ENCODE assay signal across 31 cellular contexts in the genomic region with DNA sequence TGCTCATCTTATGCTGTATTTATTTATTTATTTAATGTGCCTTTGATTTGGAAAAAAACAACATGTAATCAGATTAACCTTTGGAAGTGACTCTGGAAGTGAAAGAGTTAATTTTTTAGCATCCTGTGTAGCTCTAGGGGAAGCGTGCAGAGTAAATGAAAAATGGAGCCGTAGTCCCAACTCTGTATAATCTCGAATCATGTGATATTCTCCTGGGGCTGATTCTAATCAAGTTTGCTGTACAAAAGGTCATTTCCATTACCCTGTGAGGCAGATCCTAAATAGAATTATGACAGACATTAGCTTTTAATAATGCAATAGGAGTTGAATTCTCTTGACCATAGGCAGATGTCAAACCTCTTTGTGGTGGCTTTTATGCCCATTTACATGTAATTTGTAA.
"Had no signal": no experiment of that assay in that cellular context is flagged by ENCODE, and none has a peak within 500 bp of the region (broad histone marks: within the 10 kb centered on the region; RNA-seq: fewer than 3 reads in every experiment).

No MANE protein-coding gene starts in this region.

- H3K27me3 Mint-ChIP-seq: activated B cell treated with CpG ODN at 0.5 μM for 24 hours; activated CD4-positive, alpha-beta memory T cell treated with anti-CD3 and anti-CD28 coated beads, Interleukin-2, amount 10 ng/mL, durations not matched to agents 7 days and 5 days; activated CD4-positive, alpha-beta T cell treated with anti-CD3 and anti-CD28 coated beads, Interleukin-2, amount 10 ng/mL, durations not matched to agents 7 days and 5 days; activated naive CD8-positive, alpha-beta T cell; activated T-helper 17 cell treated with anti-CD3 and anti-CD28 coated beads, Interleukin-2, amount 50 U/mL, for 72 hours; central memory CD8-positive, alpha-beta T cell; dendritic cell treated with granulocyte-macrophage colony-stimulating factor and Interleukin-4, amounts not matched to agents 40 ng/mL and 50 ng/mL, for 4 days; effector memory CD8-positive, alpha-beta T cell; T-helper 17 cell had no signal

- ATAC-seq: activated CD4-positive, alpha-beta T cell treated with anti-CD3 and anti-CD28 coated beads for 36 hours; activated CD4-positive, CD25-positive, alpha-beta regulatory T cell treated with anti-CD3 and anti-CD28 coated beads, Interleukin-2, amount 50 U/mL, for 24 hours; activated T-cell treated with anti-CD3 and anti-CD28 coated beads, Interleukin-2, amount 50 U/mL, for 4 hours; activated T-helper 17 cell treated with anti-CD3 and anti-CD28 coated beads, Interleukin-2, amount 50 U/mL, for 72 hours; effector memory CD8-positive, alpha-beta T cell; foreskin keratinocyte; gastroesophageal sphincter; T-helper 17 cell had no signal

- H3K4me3 Mint-ChIP-seq: activated B cell treated with CpG ODN at 0.5 μM for 24 hours; activated CD4-positive, alpha-beta memory T cell treated with anti-CD3 and anti-CD28 coated beads, Interleukin-2, amount 10 ng/mL, durations not matched to agents 7 days and 5 days; activated CD4-positive, alpha-beta T cell treated with anti-CD3 and anti-CD28 coated beads for 36 hours; activated CD4-positive, alpha-beta T cell treated with anti-CD3 and anti-CD28 coated beads, Interleukin-2, amount 10 ng/mL, durations not matched to agents 7 days and 5 days; activated naive CD8-positive, alpha-beta T cell; activated T-cell treated with anti-CD3 and anti-CD28 coated beads, Interleukin-2, amount 50 U/mL, for 4 hours; activated T-helper 17 cell treated with anti-CD3 and anti-CD28 coated beads, Interleukin-2, amount 50 U/mL, for 72 hours; central memory CD8-positive, alpha-beta T cell; dendritic cell treated with granulocyte-macrophage colony-stimulating factor and Interleukin-4, amounts not matched to agents 40 ng/mL and 50 ng/mL, for 4 days; effector memory CD8-positive, alpha-beta T cell; T-helper 17 cell; T-helper 2 cell treated with Interferon-gamma antibody and Interleukin-4, amounts not matched to agents 5 μg/mL and 100 μg/mL, for 36 hours had no signal

- H3K27ac ChIP-seq: brain microvascular endothelial cell, coronary artery, esophagus muscularis mucosa, foreskin keratinocyte, gastroesophageal sphincter, WERI-Rb-1 had no signal

- H3K36me3 Mint-ChIP-seq: activated naive CD8-positive, alpha-beta T cell had no signal

- H3K9me3 Mint-ChIP-seq: activated B cell treated with CpG ODN at 0.5 μM for 24 hours; activated CD4-positive, alpha-beta memory T cell treated with anti-CD3 and anti-CD28 coated beads, Interleukin-2, amount 10 ng/mL, durations not matched to agents 7 days and 5 days; activated CD4-positive, alpha-beta T cell treated with anti-CD3 and anti-CD28 coated beads, Interleukin-2, amount 10 ng/mL, durations not matched to agents 7 days and 5 days; activated T-helper 17 cell treated with anti-CD3 and anti-CD28 coated beads, Interleukin-2, amount 50 U/mL, for 72 hours; central memory CD8-positive, alpha-beta T cell; dendritic cell treated with granulocyte-macrophage colony-stimulating factor and Interleukin-4, amounts not matched to agents 40 ng/mL and 50 ng/mL, for 4 days; T-helper 2 cell treated with Interferon-gamma antibody and Interleukin-4, amounts not matched to agents 5 μg/mL and 100 μg/mL, for 36 hours had no signal

- H3K9me3 ChIP-seq: esophagus muscularis mucosa, gastroesophageal sphincter had no signal

- H3K4me1 Mint-ChIP-seq: activated B cell treated with CpG ODN at 0.5 μM for 24 hours; activated CD4-positive, alpha-beta memory T cell treated with anti-CD3 and anti-CD28 coated beads, Interleukin-2, amount 10 ng/mL, durations not matched to agents 7 days and 5 days; activated CD4-positive, alpha-beta T cell treated with anti-CD3 and anti-CD28 coated beads for 36 hours; activated CD4-positive, alpha-beta T cell treated with anti-CD3 and anti-CD28 coated beads, Interleukin-2, amount 10 ng/mL, durations not matched to agents 7 days and 5 days; activated T-helper 17 cell treated with anti-CD3 and anti-CD28 coated beads, Interleukin-2, amount 50 U/mL, for 72 hours; central memory CD8-positive, alpha-beta T cell; T-helper 17 cell had no signal

- H3K4me3 ChIP-seq: coronary artery, esophagus muscularis mucosa, gastroesophageal sphincter had no signal

- DNase-seq: activated B cell treated with CpG ODN at 0.5 μM for 24 hours; activated CD4-positive, alpha-beta memory T cell treated with anti-CD3 and anti-CD28 coated beads, Interleukin-2, amount 10 ng/mL, durations not matched to agents 7 days and 5 days; activated CD4-positive, alpha-beta T cell treated with anti-CD3 and anti-CD28 coated beads for 36 hours; activated CD4-positive, alpha-beta T cell treated with anti-CD3 and anti-CD28 coated beads, Interleukin-2, amount 10 ng/mL, durations not matched to agents 7 days and 5 days; activated CD4-positive, alpha-beta T cell treated with anti-CD3 and anti-CD28 coated beads, Interleukin-2, amount 50 U/mL, for 4 hours; activated effector memory CD4-positive, alpha-beta T cell treated with Interleukin-2 at 50 U/mL for 16 hours; activated gamma-delta T cell treated with Interleukin-2 at 50 U/mL for 16 hours; activated naive CD4-positive, alpha-beta T cell treated with anti-CD3 and anti-CD28 coated beads, Interleukin-2, amount 50 U/mL, for 16 hours; activated naive CD4-positive, alpha-beta T cell treated with Interleukin-2 at 50 U/mL for 16 hours; activated T-cell treated with anti-CD3 and anti-CD28 coated beads, Interleukin-2, amount 50 U/mL, for 4 hours; amniotic stem cell; anterior cingulate cortex; brain microvascular endothelial cell; effector CD4-positive, alpha-beta T cell; effector memory CD8-positive, alpha-beta T cell; erythroblast; foreskin keratinocyte; head of caudate nucleus; T-helper 1 cell; T-helper 17 cell; T1000; WERI-Rb-1 had no signal

- H3K27me3 ChIP-seq: brain microvascular endothelial cell, esophagus muscularis mucosa, foreskin keratinocyte, gastroesophageal sphincter had no signal

- H3K36me3 ChIP-seq: brain microvascular endothelial cell, esophagus muscularis mucosa, gastroesophageal sphincter, WERI-Rb-1 had no signal

- H3K27ac Mint-ChIP-seq: activated B cell treated with CpG ODN at 0.5 μM for 24 hours; activated CD4-positive, alpha-beta memory T cell treated with anti-CD3 and anti-CD28 coated beads, Interleukin-2, amount 10 ng/mL, durations not matched to agents 7 days and 5 days; activated CD4-positive, alpha-beta T cell treated with anti-CD3 and anti-CD28 coated beads for 36 hours; activated CD4-positive, alpha-beta T cell treated with anti-CD3 and anti-CD28 coated beads, Interleukin-2, amount 10 ng/mL, durations not matched to agents 7 days and 5 days; activated naive CD8-positive, alpha-beta T cell; activated T-helper 17 cell treated with anti-CD3 and anti-CD28 coated beads, Interleukin-2, amount 50 U/mL, for 72 hours; dendritic cell treated with granulocyte-macrophage colony-stimulating factor and Interleukin-4, amounts not matched to agents 40 ng/mL and 50 ng/mL, for 4 days; effector memory CD8-positive, alpha-beta T cell; T-helper 17 cell; T-helper 2 cell treated with Interferon-gamma antibody and Interleukin-4, amounts not matched to agents 5 μg/mL and 100 μg/mL, for 36 hours had no signal
